ENCODE assay signal across 9 cellular contexts in genomic region chr11:11841605-11842425, GRCh38. TPM values are rescaled to one million over a fixed set of nuclear protein-coding genes. Genes with fewer than 3 reads are reported as not detected.
DNase-seq lines count a peak whose midpoint lies in the region; ATAC-seq and TF ChIP-seq lines count a peak whose summit lies in the region.
"Had no signal": no experiment of that assay in that cellular context is flagged by ENCODE, and none has a peak within 500 bp of the region (broad histone marks: within the 10 kb centered on the region; RNA-seq: fewer than 3 reads in every experiment).

Gene USP47, plus strand, starts transcription at chr11:11841972. Its CDS starts 214 bp downstream, at chr11:11842186.

- TF ChIP-seq CTCF in AG10803 (conservative IDR thresholded peaks at IDR 0.05; ENCODE audit: low read length) (peak; percentile 61), activated B cell treated with CpG ODN at 0.5 μM for 24 hours (IDR thresholded peaks at IDR 0.05) (no peak)

- H3K4me1 Mint-ChIP-seq in activated B cell treated with CpG ODN at 0.5 μM for 24 hours = peaks cover 27% of the 10 kb centered on the region

- peak within 1 kb of the TSS; percentile 98 for H3K27ac ChIP-seq in caudate nucleus (ENCODE audit: low read depth, low read length)

- no peak within 1 kb of the TSS for H3K4me3 Mint-ChIP-seq in activated B cell treated with CpG ODN at 0.5 μM for 24 hours
- H3K4me3 Mint-ChIP-seq: activated naive CD8-positive, alpha-beta T cell had no signal

- POLR2A ChIA-PET in activated B cell treated with CpG ODN at 0.5 μM for 24 hours (lab: Charles Lee) = interaction anchor here (0.6 to 3.1 kb wide), 10 partner anchors 9 to 1390 kb away, joined by 3 to 32 read pairs (median 4); partner anchors contain the start of genes EIF4G2 and ZBED5

- DNase-seq in AG10803 (ENCODE audit: low read depth) = peak; percentile 84
- DNase-seq in NCI-H2227 (lab: John Stamatoyannopoulos, UW; ENCODE audit: unreplicated experiment) = peak; percentile 94
- peak; percentile 94 for DNase-seq in activated B cell treated with CpG ODN at 0.5 μM for 24 hours
- peak in 60 of 61 donors; percentile 24 to 93 (median 80) for DNase-seq in caudate nucleus (lab: John Stamatoyannopoulos, UW)
- DNase-seq in islet precursor cell = peak; percentile 95
- peak; percentile 88 to 92 (median 91) for DNase-seq in stimulated activated CD4-positive, alpha-beta T cell treated with anti-CD3 and anti-CD28 coated beads, Interleukin-12 subunit alpha, Interleukin-12 subunit beta, amount 100 ng/mL, for 48 hours (ENCODE audit: low read depth in 2 of 3, low spot score in 1 of 3)

- H3K9me3 Mint-ChIP-seq in activated B cell treated with CpG ODN at 0.5 μM for 24 hours = no peaks in the 10 kb centered on the region

- CTCF ChIA-PET in activated B cell treated with CpG ODN at 0.5 μM for 24 hours (lab: Charles Lee) = interaction anchor here (0.8 to 1.8 kb wide), 3 partner anchors 37 to 815 kb away, joined by 3 to 7 read pairs (median 3); no protein-coding TSS in a partner anchor

- peaks cover 3% of the 10 kb centered on the region for H3K27me3 Mint-ChIP-seq in activated B cell treated with CpG ODN at 0.5 μM for 24 hours

- H3K36me3 Mint-ChIP-seq in activated B cell treated with CpG ODN at 0.5 μM for 24 hours (ENCODE audit: low read depth) = no peaks in the 10 kb centered on the region
- H3K36me3 Mint-ChIP-seq: activated naive CD8-positive, alpha-beta T cell had no signal

- H3K4me3 ChIP-seq in AG10803 (ENCODE audit: low read length) = peak within 1 kb of the TSS; percentile 76

- ATAC-seq in GM19023 (IDR thresholded peaks at IDR 0.05; ENCODE audit: unreplicated experiment) = peak; percentile 81
- ATAC-seq in HG03175 (IDR thresholded peaks at IDR 0.05; ENCODE audit: unreplicated experiment) = peak; percentile 80
- ATAC-seq in activated B cell treated with CpG ODN at 0.5 μM for 24 hours (ENCODE audit: low read depth) = peak; percentile 81

- no peak within 1 kb of the TSS for H3K27ac Mint-ChIP-seq in activated B cell treated with CpG ODN at 0.5 μM for 24 hours
- H3K27ac Mint-ChIP-seq: activated naive CD8-positive, alpha-beta T cell had no signal

- intact Hi-C loops in activated B cell treated with CpG ODN at 0.5 μM for 24 hours (cut with micrococcal nuclease) = loop anchor here (1.0 to 10.0 kb wide), 6 partner anchors 7 to 1537 kb away; partner anchors contain the start of genes ADM, AMPD3 and ZBED5

RNA-seq across cellular contexts. Expression of gene USP47, which starts in this region (rescaled TPM):
- total RNA-seq in activated B cell treated with CpG ODN at 0.5 μM for 24 hours = 48.5 and 50.3 TPM in 2 replicates

Comparison
In these comparisons a context has a peak if more than half of its experiments do, and no peak if none do; other contexts are left out.
1. Peak in every context shown above with its lines: DNase-seq, ATAC-seq, H3K4me3 ChIP-seq and H3K27ac ChIP-seq.